ENCODE assay signal across 21 cellular contexts in the genomic region with DNA sequence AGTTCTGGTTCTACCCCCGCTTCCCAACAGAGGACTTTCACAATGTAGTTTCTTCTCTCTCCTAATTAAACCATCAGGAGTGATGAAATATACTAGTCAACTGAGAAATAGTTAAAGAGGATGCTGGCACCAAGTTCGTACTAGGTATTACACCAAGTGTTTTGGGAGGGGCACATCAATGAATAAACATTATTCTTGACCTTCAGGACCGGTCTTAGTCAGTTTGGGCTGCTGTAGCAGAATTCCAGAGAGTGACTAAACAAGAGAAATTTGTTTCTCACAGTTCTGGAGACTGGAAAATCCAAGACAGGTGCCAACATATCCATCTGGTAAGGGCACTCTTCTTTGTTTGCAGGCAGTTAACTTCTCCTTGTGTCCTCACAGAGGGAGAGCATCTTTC.
DNase-seq lines count a peak whose midpoint lies in the region; ATAC-seq and TF ChIP-seq lines count a peak whose summit lies in the region.
"Had no signal": no experiment of that assay in that cellular context is flagged by ENCODE, and none has a peak within 500 bp of the region (broad histone marks: within the 10 kb centered on the region; RNA-seq: fewer than 3 reads in every experiment).

No MANE protein-coding gene starts in this region.

- H3K9me3 ChIP-seq in vagina = no peaks in the 10 kb centered on the region
- no peaks in the 10 kb centered on the region for H3K9me3 ChIP-seq in gastroesophageal sphincter
- H3K9me3 ChIP-seq: SK-N-SH had no signal

- TF ChIP-seq EP300 in gastroesophageal sphincter (IDR thresholded peaks at IDR 0.05) = no peak

- H3K27ac ChIP-seq in epithelial cell of prostate (peak overlapping the region; percentile 46), vagina (no peak overlapping the region), gastroesophageal sphincter (no peak overlapping the region)

- TF ChIP-seq CTCF in vagina (IDR thresholded peaks at IDR 0.05) (no peak), gastroesophageal sphincter (IDR thresholded peaks at IDR 0.05) (no peak)

- TF ChIP-seq POLR2A in vagina (IDR thresholded peaks at IDR 0.05) = no peak
- TF ChIP-seq POLR2A in gastroesophageal sphincter (IDR thresholded peaks at IDR 0.05) = no peak

- H3K36me3 ChIP-seq in vagina (no peaks in the 10 kb centered on the region), gastroesophageal sphincter (no peaks in the 10 kb centered on the region)

- H3K4me3 ChIP-seq in vagina (no peak overlapping the region), gastroesophageal sphincter (no peak overlapping the region)
- H3K4me3 ChIP-seq: K562 had no signal

- ATAC-seq in gastroesophageal sphincter = no peak
- ATAC-seq: K562, Panc1 had no signal

- DNase-seq in ELR (ENCODE audit: low read depth) (peak; percentile 8), NCI-H69 (lab: John Stamatoyannopoulos, UW) (peak; percentile 34), epithelial cell of prostate (ENCODE audit: low read depth, low spot score) (no peak), renal cortical epithelial cell (ENCODE audit: low read depth) (peak; percentile 80), vagina (ENCODE audit: extremely low spot score in 2 of 2) (no peak), T-helper 9 cell (no peak), inferior parietal cortex (ENCODE audit: extremely low spot score) (no peak)
- DNase-seq: ACHN; Calu3; CD4-positive, alpha-beta T cell; HCEC 1CT; NCI-H1048; NCI-H1436 treated with DMSO at 0.1 percent for 48 hours; NCI-H2029 treated with DMSO at 0.1 percent for 48 hours; NCI-H2171 treated with DMSO at 0.1 percent for 48 hours; NCI-H774; Right ventricle myocardium superior; SK-N-SH had no signal

- 63 to 79% methylated on average over 3 of the region's 3 CpGs for WGBS in gastroesophageal sphincter (ENCODE audit: low coverage in 1 of 2), 2 donors

- intact Hi-C loops in vagina (cut with DNase I) = no loop called here

- H3K4me1 ChIP-seq in vagina (no peaks in the 10 kb centered on the region), gastroesophageal sphincter (no peaks in the 10 kb centered on the region)

- H3K27me3 ChIP-seq in vagina (no peaks in the 10 kb centered on the region), gastroesophageal sphincter (no peaks in the 10 kb centered on the region)

Comparison
In these comparisons a context has a peak if more than half of its experiments do, and no peak if none do; other contexts are left out.
1. DNase-seq: peak in ELR (single experiment), NCI-H69 (single experiment) and renal cortical epithelial cell (single experiment); none in epithelial cell of prostate (single experiment), vagina (0 of 2), T-helper 9 cell (single experiment) and inferior parietal cortex (single experiment).